ENCODE assay signal across 1 cellular context in genomic region chr1:33296824-33297223, GRCh38.
TF ChIP-seq lines count a peak whose summit lies in the region.

No MANE protein-coding gene starts in this region.

TF ChIP-seq in WTC11, 78 proteins besides CTCF, POLR2A, EP300 and RAD21 (continued from another document):
- TF ChIP-seq, protein P1, sequence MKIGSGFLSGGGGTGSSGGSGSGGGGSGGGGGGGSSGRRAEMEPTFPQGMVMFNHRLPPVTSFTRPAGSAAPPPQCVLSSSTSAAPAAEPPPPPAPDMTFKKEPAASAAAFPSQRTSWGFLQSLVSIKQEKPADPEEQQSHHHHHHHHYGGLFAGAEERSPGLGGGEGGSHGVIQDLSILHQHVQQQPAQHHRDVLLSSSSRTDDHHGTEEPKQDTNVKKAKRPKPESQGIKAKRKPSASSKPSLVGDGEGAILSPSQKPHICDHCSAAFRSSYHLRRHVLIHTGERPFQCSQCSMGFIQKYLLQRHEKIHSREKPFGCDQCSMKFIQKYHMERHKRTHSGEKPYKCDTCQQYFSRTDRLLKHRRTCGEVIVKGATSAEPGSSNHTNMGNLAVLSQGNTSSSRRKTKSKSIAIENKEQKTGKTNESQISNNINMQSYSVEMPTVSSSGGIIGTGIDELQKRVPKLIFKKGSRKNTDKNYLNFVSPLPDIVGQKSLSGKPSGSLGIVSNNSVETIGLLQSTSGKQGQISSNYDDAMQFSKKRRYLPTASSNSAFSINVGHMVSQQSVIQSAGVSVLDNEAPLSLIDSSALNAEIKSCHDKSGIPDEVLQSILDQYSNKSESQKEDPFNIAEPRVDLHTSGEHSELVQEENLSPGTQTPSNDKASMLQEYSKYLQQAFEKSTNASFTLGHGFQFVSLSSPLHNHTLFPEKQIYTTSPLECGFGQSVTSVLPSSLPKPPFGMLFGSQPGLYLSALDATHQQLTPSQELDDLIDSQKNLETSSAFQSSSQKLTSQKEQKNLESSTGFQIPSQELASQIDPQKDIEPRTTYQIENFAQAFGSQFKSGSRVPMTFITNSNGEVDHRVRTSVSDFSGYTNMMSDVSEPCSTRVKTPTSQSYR (CRISPR knock-in tag; IDR thresholded peaks at IDR 0.05), result no peak
- TF ChIP-seq TCF7 (CRISPR knock-in tag; IDR thresholded peaks at IDR 0.05; ENCODE audit: low read depth) (no peak), FOXJ3 (CRISPR knock-in tag; IDR thresholded peaks at IDR 0.05; ENCODE audit: borderline replicate concordance) (no peak), ZNF219 (CRISPR knock-in tag; IDR thresholded peaks at IDR 0.05; ENCODE audit: borderline replicate concordance) (no peak), JAZF1 (CRISPR knock-in tag; IDR thresholded peaks at IDR 0.05) (no peak)
